Comparison of ENCODE assay signal across 1 cellular context in genomic region chr5:14512574-14512973, GRCh38.
TF ChIP-seq lines count a peak whose summit lies in the region.

No MANE protein-coding gene starts in this region.

TF ChIP-seq in SK-N-SH treated with all-trans-retinoic acid at 6 μM for 48 hours, 23 proteins besides CTCF, POLR2A, EP300 and RAD21 (continued from another document):
- TF ChIP-seq, protein P1, sequence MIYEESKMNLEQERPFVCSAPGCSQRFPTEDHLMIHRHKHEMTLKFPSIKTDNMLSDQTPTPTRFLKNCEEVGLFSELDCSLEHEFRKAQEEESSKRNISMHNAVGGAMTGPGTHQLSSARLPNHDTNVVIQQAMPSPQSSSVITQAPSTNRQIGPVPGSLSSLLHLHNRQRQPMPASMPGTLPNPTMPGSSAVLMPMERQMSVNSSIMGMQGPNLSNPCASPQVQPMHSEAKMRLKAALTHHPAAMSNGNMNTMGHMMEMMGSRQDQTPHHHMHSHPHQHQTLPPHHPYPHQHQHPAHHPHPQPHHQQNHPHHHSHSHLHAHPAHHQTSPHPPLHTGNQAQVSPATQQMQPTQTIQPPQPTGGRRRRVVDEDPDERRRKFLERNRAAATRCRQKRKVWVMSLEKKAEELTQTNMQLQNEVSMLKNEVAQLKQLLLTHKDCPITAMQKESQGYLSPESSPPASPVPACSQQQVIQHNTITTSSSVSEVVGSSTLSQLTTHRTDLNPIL (CRISPR knock-in tag; IDR thresholded peaks at IDR 0.05; ENCODE audit: low read depth) = no peak
- no peak for TF ChIP-seq ISL1 (CRISPR knock-in tag; IDR thresholded peaks at IDR 0.05)
- TF ChIP-seq POU6F1 (CRISPR knock-in tag; IDR thresholded peaks at IDR 0.05; ENCODE audit: borderline replicate concordance, low read depth) = no peak
- TF ChIP-seq, protein P2, sequence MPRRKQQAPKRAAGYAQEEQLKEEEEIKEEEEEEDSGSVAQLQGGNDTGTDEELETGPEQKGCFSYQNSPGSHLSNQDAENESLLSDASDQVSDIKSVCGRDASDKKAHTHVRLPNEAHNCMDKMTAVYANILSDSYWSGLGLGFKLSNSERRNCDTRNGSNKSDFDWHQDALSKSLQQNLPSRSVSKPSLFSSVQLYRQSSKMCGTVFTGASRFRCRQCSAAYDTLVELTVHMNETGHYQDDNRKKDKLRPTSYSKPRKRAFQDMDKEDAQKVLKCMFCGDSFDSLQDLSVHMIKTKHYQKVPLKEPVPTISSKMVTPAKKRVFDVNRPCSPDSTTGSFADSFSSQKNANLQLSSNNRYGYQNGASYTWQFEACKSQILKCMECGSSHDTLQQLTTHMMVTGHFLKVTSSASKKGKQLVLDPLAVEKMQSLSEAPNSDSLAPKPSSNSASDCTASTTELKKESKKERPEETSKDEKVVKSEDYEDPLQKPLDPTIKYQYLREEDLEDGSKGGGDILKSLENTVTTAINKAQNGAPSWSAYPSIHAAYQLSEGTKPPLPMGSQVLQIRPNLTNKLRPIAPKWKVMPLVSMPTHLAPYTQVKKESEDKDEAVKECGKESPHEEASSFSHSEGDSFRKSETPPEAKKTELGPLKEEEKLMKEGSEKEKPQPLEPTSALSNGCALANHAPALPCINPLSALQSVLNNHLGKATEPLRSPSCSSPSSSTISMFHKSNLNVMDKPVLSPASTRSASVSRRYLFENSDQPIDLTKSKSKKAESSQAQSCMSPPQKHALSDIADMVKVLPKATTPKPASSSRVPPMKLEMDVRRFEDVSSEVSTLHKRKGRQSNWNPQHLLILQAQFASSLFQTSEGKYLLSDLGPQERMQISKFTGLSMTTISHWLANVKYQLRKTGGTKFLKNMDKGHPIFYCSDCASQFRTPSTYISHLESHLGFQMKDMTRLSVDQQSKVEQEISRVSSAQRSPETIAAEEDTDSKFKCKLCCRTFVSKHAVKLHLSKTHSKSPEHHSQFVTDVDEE (CRISPR knock-in tag; IDR thresholded peaks at IDR 0.05) = no peak
